ENCODE assay signal across 1 cellular context in the genomic region with DNA sequence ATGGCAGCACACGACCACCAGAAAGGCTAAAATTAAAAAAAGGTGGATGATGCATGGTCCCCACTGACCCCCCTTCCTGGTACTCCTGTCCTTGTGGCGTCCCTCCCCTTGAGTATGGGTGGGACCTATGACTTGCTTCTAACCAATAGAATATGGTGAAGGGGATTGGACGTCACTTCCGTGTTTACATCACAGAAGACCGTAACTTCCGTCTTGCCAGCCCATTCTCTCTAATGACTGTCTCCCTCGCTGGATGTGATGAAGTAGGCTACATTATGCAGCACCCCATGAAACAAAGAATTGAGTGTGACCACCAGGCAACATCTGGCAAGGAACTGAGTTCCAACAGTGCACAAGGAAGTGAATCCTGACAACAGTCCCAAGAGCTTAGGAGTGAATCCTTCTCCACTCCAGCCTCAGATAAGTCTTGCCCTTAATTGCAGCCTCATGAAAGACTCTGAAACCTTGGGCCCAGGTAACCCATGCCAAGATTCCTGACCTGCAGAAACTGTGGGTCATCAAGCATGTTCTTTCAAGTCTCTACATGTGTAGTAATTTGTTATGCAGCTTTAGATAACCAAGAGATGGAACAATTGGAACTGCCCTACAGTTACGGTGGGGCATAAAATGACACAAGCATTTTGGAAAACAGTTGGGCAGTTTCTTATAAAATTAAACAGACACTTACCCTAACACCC.
A peak's percentile ranks its signal among the peaks of the same experiment; 100 is the strongest.
TF ChIP-seq lines count a peak whose summit lies in the region.

No MANE protein-coding gene starts in this region.

TF ChIP-seq in K562, 482 proteins besides CTCF, POLR2A, EP300 and RAD21 (continued from another document):
- TF ChIP-seq, protein P1, sequence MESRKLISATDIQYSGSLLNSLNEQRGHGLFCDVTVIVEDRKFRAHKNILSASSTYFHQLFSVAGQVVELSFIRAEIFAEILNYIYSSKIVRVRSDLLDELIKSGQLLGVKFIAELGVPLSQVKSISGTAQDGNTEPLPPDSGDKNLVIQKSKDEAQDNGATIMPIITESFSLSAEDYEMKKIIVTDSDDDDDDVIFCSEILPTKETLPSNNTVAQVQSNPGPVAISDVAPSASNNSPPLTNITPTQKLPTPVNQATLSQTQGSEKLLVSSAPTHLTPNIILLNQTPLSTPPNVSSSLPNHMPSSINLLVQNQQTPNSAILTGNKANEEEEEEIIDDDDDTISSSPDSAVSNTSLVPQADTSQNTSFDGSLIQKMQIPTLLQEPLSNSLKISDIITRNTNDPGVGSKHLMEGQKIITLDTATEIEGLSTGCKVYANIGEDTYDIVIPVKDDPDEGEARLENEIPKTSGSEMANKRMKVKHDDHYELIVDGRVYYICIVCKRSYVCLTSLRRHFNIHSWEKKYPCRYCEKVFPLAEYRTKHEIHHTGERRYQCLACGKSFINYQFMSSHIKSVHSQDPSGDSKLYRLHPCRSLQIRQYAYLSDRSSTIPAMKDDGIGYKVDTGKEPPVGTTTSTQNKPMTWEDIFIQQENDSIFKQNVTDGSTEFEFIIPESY (CRISPR knock-in tag; IDR thresholded peaks at IDR 0.05): no peak
- TF ChIP-seq, protein P2, sequence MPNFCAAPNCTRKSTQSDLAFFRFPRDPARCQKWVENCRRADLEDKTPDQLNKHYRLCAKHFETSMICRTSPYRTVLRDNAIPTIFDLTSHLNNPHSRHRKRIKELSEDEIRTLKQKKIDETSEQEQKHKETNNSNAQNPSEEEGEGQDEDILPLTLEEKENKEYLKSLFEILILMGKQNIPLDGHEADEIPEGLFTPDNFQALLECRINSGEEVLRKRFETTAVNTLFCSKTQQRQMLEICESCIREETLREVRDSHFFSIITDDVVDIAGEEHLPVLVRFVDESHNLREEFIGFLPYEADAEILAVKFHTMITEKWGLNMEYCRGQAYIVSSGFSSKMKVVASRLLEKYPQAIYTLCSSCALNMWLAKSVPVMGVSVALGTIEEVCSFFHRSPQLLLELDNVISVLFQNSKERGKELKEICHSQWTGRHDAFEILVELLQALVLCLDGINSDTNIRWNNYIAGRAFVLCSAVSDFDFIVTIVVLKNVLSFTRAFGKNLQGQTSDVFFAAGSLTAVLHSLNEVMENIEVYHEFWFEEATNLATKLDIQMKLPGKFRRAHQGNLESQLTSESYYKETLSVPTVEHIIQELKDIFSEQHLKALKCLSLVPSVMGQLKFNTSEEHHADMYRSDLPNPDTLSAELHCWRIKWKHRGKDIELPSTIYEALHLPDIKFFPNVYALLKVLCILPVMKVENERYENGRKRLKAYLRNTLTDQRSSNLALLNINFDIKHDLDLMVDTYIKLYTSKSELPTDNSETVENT (CRISPR knock-in tag; IDR thresholded peaks at IDR 0.05): no peak
- no peak for TF ChIP-seq ZNF347 (CRISPR knock-in tag; IDR thresholded peaks at IDR 0.05; ENCODE audit: low read depth)
- TF ChIP-seq E2F5 (CRISPR knock-in tag; IDR thresholded peaks at IDR 0.05): no peak
- TF ChIP-seq POLR2B (IDR thresholded peaks at IDR 0.05; ENCODE audit: low read depth, partially characterized antibody): no peak
- peak; percentile 69 for TF ChIP-seq GABPA (tag; conservative IDR thresholded peaks at IDR 0.05; ENCODE audit: low read depth)
